Comparison of ENCODE assay signal across 10 cellular contexts in genomic region chr1:36383240-36383639, GRCh38. TPM values are rescaled to one million over a fixed set of nuclear protein-coding genes. Genes with fewer than 3 reads are reported as not detected.
A peak's percentile ranks its signal among the peaks of the same experiment; 100 is the strongest.
DNase-seq lines count a peak whose midpoint lies in the region; ATAC-seq and TF ChIP-seq lines count a peak whose summit lies in the region.
"Had no signal": no experiment of that assay in that cellular context is flagged by ENCODE, and none has a peak within 500 bp of the region (broad histone marks: within the 10 kb centered on the region; RNA-seq: fewer than 3 reads in every experiment).

No MANE protein-coding gene starts in this region.

- no peaks in the 10 kb centered on the region for H3K9me3 ChIP-seq in CD8-positive, alpha-beta T cell (ENCODE audit: low read length)
- H3K9me3 ChIP-seq in Loucy (ENCODE audit: insufficient read depth, low read depth, low read length) (no peaks in the 10 kb centered on the region), neutrophil (no peaks in the 10 kb centered on the region)

- peaks cover 28% of the 10 kb centered on the region for H3K36me3 Mint-ChIP-seq in CD8-positive, alpha-beta T cell

- no peak for ATAC-seq in CD8-positive, alpha-beta T cell

- no peak for DNase-seq in CD8-positive, alpha-beta T cell
- DNase-seq in coronary artery (ENCODE audit: low spot score) (no peak), RKO (ENCODE audit: low spot score) (no peak), kidney tubule cell (ENCODE audit: low spot score) (no peak), NCI-H2171 (lab: John Stamatoyannopoulos, UW) (no peak)
- no peak for DNase-seq in activated CD8-positive, alpha-beta memory T cell treated with anti-CD3 and anti-CD28 coated beads for 24 hours
- DNase-seq: NCI-H1417 treated with DMSO at 0.1 percent for 48 hours, OCI-M1 had no signal

- intact Hi-C loops in CD8-positive, alpha-beta T cell (cut with DNase I, micrococcal nuclease) = no loop called here

- H3K4me3 Mint-ChIP-seq in CD8-positive, alpha-beta T cell = no peak overlapping the region

- CTCF ChIA-PET in CD8-positive, alpha-beta T cell (lab: Charles Lee) = interaction anchor here (1.6 to 4.7 kb wide), 3 partner anchors 15 to 98 kb away, joined by 4 to 40 read pairs (median 23); no protein-coding TSS in a partner anchor

- H3K4me1 ChIP-seq in CD8-positive, alpha-beta T cell (ENCODE audit: insufficient read depth, low read length) = peaks cover 34% of the 10 kb centered on the region
- H3K4me1 ChIP-seq in Loucy (ENCODE audit: insufficient read depth, low read length, poor library complexity, severe bottlenecking) (peaks cover 45% of the 10 kb centered on the region), neutrophil (ENCODE audit: control insufficient read depth in 1 of 2, insufficient read depth in 1 of 2, low read depth in 1 of 2, low read length in 1 of 2) (peaks cover 75 to 83% of the 10 kb centered on the region in 2 experiments)

- H3K27me3 ChIP-seq in CD8-positive, alpha-beta T cell (ENCODE audit: insufficient read depth, low read length) = no peaks in the 10 kb centered on the region
- no peaks in the 10 kb centered on the region for H3K27me3 ChIP-seq in Loucy (ENCODE audit: insufficient read depth, low read length, poor library complexity, severe bottlenecking)
- no peaks in the 10 kb centered on the region for H3K27me3 ChIP-seq in neutrophil

- H3K9ac ChIP-seq in Loucy (ENCODE audit: low read depth, low read length, poor library complexity, severe bottlenecking) = peak overlapping the region; percentile 81

- H3K9me2 ChIP-seq in Loucy (replicated peaks; ENCODE audit: low read depth, low read length) = no peaks in the 10 kb centered on the region

- POLR2A ChIA-PET in CD8-positive, alpha-beta T cell (lab: Charles Lee) = interaction anchor here (5.2 kb wide), 1 partner anchor 14 kb away, joined by 45 read pairs; no protein-coding TSS in a partner anchor

- no peak overlapping the region for H3K4me3 ChIP-seq in CD8-positive, alpha-beta T cell (ENCODE audit: low read depth, low read length)
- H3K4me3 ChIP-seq in Loucy (ENCODE audit: low read length, poor library complexity, severe bottlenecking) (peak overlapping the region; percentile 96), coronary artery (no peak overlapping the region), neutrophil (ENCODE audit: low read depth in 1 of 2, low read length in 1 of 2) (peak overlapping the region; percentile 88 to 98)

- no peak for TF ChIP-seq CTCF in CD8-positive, alpha-beta T cell (IDR thresholded peaks at IDR 0.05)
- TF ChIP-seq CTCF in Loucy (conservative IDR thresholded peaks at IDR 0.05; ENCODE audit: low read length) (no peak), coronary artery (IDR thresholded peaks at IDR 0.05) (no peak), neutrophil (IDR thresholded peaks at IDR 0.05) (no peak)

- H3K27ac Mint-ChIP-seq in CD8-positive, alpha-beta T cell = peak overlapping the region; percentile 92

- no peaks in the 10 kb centered on the region for H3K36me3 ChIP-seq in CD8-positive, alpha-beta T cell (ENCODE audit: insufficient read depth, low read length)
- H3K36me3 ChIP-seq in Loucy (ENCODE audit: insufficient read depth, low read length) (no peaks in the 10 kb centered on the region), neutrophil (peaks cover 28% of the 10 kb centered on the region)

- H3F3A ChIP-seq in Loucy (ENCODE audit: low read depth) = peaks cover 3% of the 10 kb centered on the region; the same call in 1 of the 2 replicates

- peaks cover 4% of the 10 kb centered on the region for H4K20me1 ChIP-seq in Loucy (ENCODE audit: insufficient read depth, low read length, poor library complexity, severe bottlenecking)

- peaks cover 63% of the 10 kb centered on the region for H3K4me1 Mint-ChIP-seq in CD8-positive, alpha-beta T cell (ENCODE audit: low read depth)

- H3K27me3 Mint-ChIP-seq in CD8-positive, alpha-beta T cell (ENCODE audit: low read depth) = no peaks in the 10 kb centered on the region

- H3K4me2 ChIP-seq in Loucy (ENCODE audit: low read depth, low read length, poor library complexity, severe bottlenecking) = peak overlapping the region; percentile 91

- H3K9me3 Mint-ChIP-seq in CD8-positive, alpha-beta T cell = no peaks in the 10 kb centered on the region

- no peak overlapping the region for H3K27ac ChIP-seq in CD8-positive, alpha-beta T cell (ENCODE audit: low read depth, low read length)
- H3K27ac ChIP-seq in coronary artery = peak overlapping the region; percentile 22 to 30
- H3K27ac ChIP-seq in neutrophil = peak overlapping the region; percentile 99

- H2AFZ ChIP-seq in Loucy (ENCODE audit: low read length) = no peak overlapping the region

- H3K79me2 ChIP-seq in Loucy (ENCODE audit: insufficient read depth, low read length) = peaks cover 68% of the 10 kb centered on the region

RNA-seq across cellular contexts. Expression of gene STK40, which starts 2.5 kb away (rescaled TPM):
- total RNA-seq in CD8-positive, alpha-beta T cell = 10 to 100 TPM; 13.4 to 16.9 TPM

RNA-seq across cellular contexts. Expression of gene LSM10, which starts 14.5 kb away (rescaled TPM):
- 10 to 100 TPM; 20.9 to 21.4 TPM for total RNA-seq in CD8-positive, alpha-beta T cell

RNA-seq across cellular contexts. Expression of gene EVA1B, which starts 59.8 kb away (rescaled TPM):
- 1 to 10 TPM in 1 of 2 experiments, under 1 TPM in 1; 0.97 to 1.2 TPM for total RNA-seq in CD8-positive, alpha-beta T cell

Comparison
In these comparisons a context has a peak if more than half of its experiments do, and no peak if none do; other contexts are left out.
1. H3K4me3 ChIP-seq: peak in Loucy (single experiment) and neutrophil (2 of 2); none in CD8-positive, alpha-beta T cell (single experiment) and coronary artery (single experiment).